In genomic region chr9:91771027-91771426, GRCh38 we compare ENCODE assay signal across 11 cellular contexts.
A peak's percentile ranks its signal among the peaks of the same experiment; 100 is the strongest.
DNase-seq lines count a peak whose midpoint lies in the region; ATAC-seq, FAIRE-seq and TF ChIP-seq lines count a peak whose summit lies in the region.
"Had no signal": no experiment of that assay in that cellular context is flagged by ENCODE, and none has a peak within 500 bp of the region (broad histone marks: within the 10 kb centered on the region; RNA-seq: fewer than 3 reads in every experiment).

No MANE protein-coding gene starts in this region.

- TF ChIP-seq POLR2A in breast epithelium (IDR thresholded peaks at IDR 0.05) (no peak), uterus (IDR thresholded peaks at IDR 0.05) (no peak)

- H3K4me3 ChIP-seq in breast epithelium (peak overlapping the region in 1 of 3 donors; percentile 28), astrocyte (ENCODE audit: insufficient read depth, low read depth, low read length) (no peak overlapping the region), uterus (no peak overlapping the region)
- H3K4me3 ChIP-seq: Peyer's patch had no signal

- H3K36me3 ChIP-seq in breast epithelium (no peaks in the 10 kb centered on the region), astrocyte (ENCODE audit: insufficient read depth, low read length) (no peaks in the 10 kb centered on the region), uterus (no peaks in the 10 kb centered on the region)
- H3K36me3 ChIP-seq: Peyer's patch had no signal

- no peak overlapping the region for H3K9ac ChIP-seq in astrocyte (ENCODE audit: low read length)

- no peaks in the 10 kb centered on the region for H3K4me1 ChIP-seq in breast epithelium
- H3K4me1 ChIP-seq in astrocyte (ENCODE audit: insufficient read depth, low read length) = peaks cover 12% of the 10 kb centered on the region
- H3K4me1 ChIP-seq in uterus = peaks cover 0 to 5% of the 10 kb centered on the region in 2 donors

- TF ChIP-seq CTCF in MCF 10A (IDR thresholded peaks at IDR 0.05; ENCODE audit: unreplicated experiment) (no peak), breast epithelium (IDR thresholded peaks at IDR 0.05) (no peak), astrocyte (IDR thresholded peaks at IDR 0.05; ENCODE audit: insufficient read depth, low read depth, low read length) (peak; percentile 59), uterus (IDR thresholded peaks at IDR 0.05) (peak; percentile 19 to 54 (median 44))

- H2AFZ ChIP-seq in astrocyte (ENCODE audit: low read depth, low read length) = peak overlapping the region; percentile 8

- H3K27me3 ChIP-seq in breast epithelium (no peaks in the 10 kb centered on the region), astrocyte (ENCODE audit: insufficient read depth, low read length) (peaks cover 31% of the 10 kb centered on the region), uterus (no peaks in the 10 kb centered on the region)
- H3K27me3 ChIP-seq: Peyer's patch had no signal

- H3K27me3 Mint-ChIP-seq in MCF 10A (ENCODE audit: insufficient read depth, unreplicated experiment) (peaks cover 8% of the 10 kb centered on the region), astrocyte (ENCODE audit: low read depth, unreplicated experiment) (peaks cover 14% of the 10 kb centered on the region)

- H3K4me2 ChIP-seq in astrocyte (ENCODE audit: low read length) = peak overlapping the region; percentile 68

- H3K9me3 ChIP-seq in breast epithelium = no peaks in the 10 kb centered on the region
- H3K9me3 ChIP-seq in astrocyte (ENCODE audit: insufficient read depth, low read depth, low read length) = no peaks in the 10 kb centered on the region
- no peaks in the 10 kb centered on the region for H3K9me3 ChIP-seq in uterus
- H3K9me3 ChIP-seq: Peyer's patch had no signal

- DNase-seq in MCF 10A (ENCODE audit: unreplicated experiment) = peak; percentile 68
- no peak for DNase-seq in breast epithelium (ENCODE audit: low spot score in 2 of 2)
- peak; percentile 92 for DNase-seq in astrocyte (ENCODE audit: low read depth)
- DNase-seq in islet precursor cell = peak; percentile 76
- peak; percentile 69 to 73 for DNase-seq in uterus
- no peak for DNase-seq in COR-L47 (lab: John Stamatoyannopoulos, UW)
- DNase-seq in stimulated activated effector memory CD8-positive, alpha-beta T cell treated with anti-CD3 and anti-CD28 coated beads, Interleukin-12 subunit alpha, Interleukin-12 subunit beta, amount 100 ng/mL, for 72 hours (ENCODE audit: low spot score in 2 of 2) = no peak
- no peak for DNase-seq in C1 segment of cervical spinal cord (lab: John Stamatoyannopoulos, UW)
- DNase-seq: amygdala had no signal

- intact Hi-C loops in MCF 10A (cut with micrococcal nuclease) = loop anchor here (10.0 kb wide), 1 partner anchor 254 kb away; no protein-coding TSS in a partner anchor
- intact Hi-C loops in breast epithelium (cut with DNase I; ENCODE audit: low total_unique reads) = no loop called here
- intact Hi-C loops in uterus (cut with DNase I; ENCODE audit: low total_unique reads) = no loop called here

- H3K27ac ChIP-seq in breast epithelium (peak overlapping the region in 1 of 2 donors; percentile 30), astrocyte (ENCODE audit: low read depth, low read length) (no peak overlapping the region), uterus (peak overlapping the region; percentile 44 to 48)

- peaks cover 6% of the 10 kb centered on the region for H3K36me3 Mint-ChIP-seq in MCF 10A (ENCODE audit: insufficient read depth, unreplicated experiment)
- peaks cover 2% of the 10 kb centered on the region for H3K36me3 Mint-ChIP-seq in astrocyte (ENCODE audit: low read depth, unreplicated experiment)
- no peaks in the 10 kb centered on the region for H3K36me3 Mint-ChIP-seq in stimulated activated effector memory CD8-positive, alpha-beta T cell treated with anti-CD3 and anti-CD28 coated beads, Interleukin-12 subunit alpha, Interleukin-12 subunit beta, amount 100 ng/mL, for 72 hours

- ATAC-seq in stimulated activated effector memory CD8-positive, alpha-beta T cell treated with anti-CD3 and anti-CD28 coated beads, Interleukin-12 subunit alpha, Interleukin-12 subunit beta, amount 100 ng/mL, for 72 hours = no peak

- POLR2A ChIA-PET in MCF 10A (lab: Yijun Ruan, JAX) = interaction anchor here (0.7 to 1.1 kb wide), 2 partner anchors 36 to 297 kb away, joined by 3 read pairs; no protein-coding TSS in a partner anchor

- peak; percentile 97 for FAIRE-seq in astrocyte (lab: Jason Lieb, UNC)

- H3K79me2 ChIP-seq in astrocyte (ENCODE audit: insufficient read depth, low read length) = no peaks in the 10 kb centered on the region

- H3K4me3 Mint-ChIP-seq in MCF 10A (ENCODE audit: unreplicated experiment) (no peak overlapping the region), astrocyte (ENCODE audit: unreplicated experiment) (no peak overlapping the region)
- no peak overlapping the region for H3K4me3 Mint-ChIP-seq in stimulated activated effector memory CD8-positive, alpha-beta T cell treated with anti-CD3 and anti-CD28 coated beads, Interleukin-12 subunit alpha, Interleukin-12 subunit beta, amount 100 ng/mL, for 72 hours
- H3K4me3 Mint-ChIP-seq: B cell had no signal

- H3K9me3 Mint-ChIP-seq in MCF 10A (ENCODE audit: unreplicated experiment) (no peaks in the 10 kb centered on the region), astrocyte (ENCODE audit: unreplicated experiment) (no peaks in the 10 kb centered on the region)
- no peaks in the 10 kb centered on the region for H3K9me3 Mint-ChIP-seq in stimulated activated effector memory CD8-positive, alpha-beta T cell treated with anti-CD3 and anti-CD28 coated beads, Interleukin-12 subunit alpha, Interleukin-12 subunit beta, amount 100 ng/mL, for 72 hours

- no TSS peak for BruUV-seq in MCF 10A (replicated peaks; lab: Mats Ljungman, UMichigan)

- H3K4me1 Mint-ChIP-seq in MCF 10A (ENCODE audit: insufficient read depth, unreplicated experiment) = peaks cover 36% of the 10 kb centered on the region
- peaks cover 36% of the 10 kb centered on the region for H3K4me1 Mint-ChIP-seq in astrocyte (ENCODE audit: low read depth, unreplicated experiment)
- H3K4me1 Mint-ChIP-seq in stimulated activated effector memory CD8-positive, alpha-beta T cell treated with anti-CD3 and anti-CD28 coated beads, Interleukin-12 subunit alpha, Interleukin-12 subunit beta, amount 100 ng/mL, for 72 hours = peaks cover 7% of the 10 kb centered on the region
- H3K4me1 Mint-ChIP-seq: B cell had no signal

- CTCF ChIA-PET in MCF 10A (lab: Yijun Ruan, JAX) = interaction anchor here (0.5 to 2.1 kb wide), 8 partner anchors 11 to 855 kb away, joined by 3 to 12 read pairs (median 3); no protein-coding TSS in a partner anchor

- no peaks in the 10 kb centered on the region for H4K20me1 ChIP-seq in astrocyte (ENCODE audit: insufficient read depth, low read length)

- H3K27ac Mint-ChIP-seq in MCF 10A (ENCODE audit: low read depth, unreplicated experiment) (peak overlapping the region; percentile 33), astrocyte (ENCODE audit: unreplicated experiment) (peak overlapping the region; percentile 63)
- no peak overlapping the region for H3K27ac Mint-ChIP-seq in stimulated activated effector memory CD8-positive, alpha-beta T cell treated with anti-CD3 and anti-CD28 coated beads, Interleukin-12 subunit alpha, Interleukin-12 subunit beta, amount 100 ng/mL, for 72 hours
- H3K27ac Mint-ChIP-seq: B cell had no signal

Comparison
In these comparisons a context has a peak if more than half of its experiments do, and no peak if none do; other contexts are left out.
1. DNase-seq: peak in MCF 10A (single experiment), astrocyte (single experiment), islet precursor cell (single experiment) and uterus (2 of 2); none in breast epithelium (0 of 2), COR-L47 (single experiment), stimulated activated effector memory CD8-positive, alpha-beta T cell treated with anti-CD3 and anti-CD28 coated beads, Interleukin-12 subunit alpha, Interleukin-12 subunit beta, amount 100 ng/mL, for 72 hours (0 of 2) and C1 segment of cervical spinal cord (0 of 14).
2. CTCF ChIP-seq: peak in astrocyte (single experiment) and uterus (4 of 4); none in MCF 10A (single experiment) and breast epithelium (0 of 3).